Comparison of ENCODE assay signal across 8 cellular contexts in genomic region chr17:21316212-21316886, GRCh38. TPM values are rescaled to one million over a fixed set of nuclear protein-coding genes. Genes with fewer than 3 reads are reported as not detected.
DNase-seq lines count a peak whose midpoint lies in the region; ATAC-seq and TF ChIP-seq lines count a peak whose summit lies in the region.
"Not testable (repeated sequence)": the region's sequence is repeated elsewhere in the genome, so short reads cannot be mapped to it uniquely, and the experiment has no call there.
"Had no signal": no experiment of that assay in that cellular context is flagged by ENCODE, and none has a peak within 500 bp of the region (broad histone marks: within the 10 kb centered on the region; RNA-seq: fewer than 3 reads in every experiment).

No MANE protein-coding gene starts in this region.

- H3K27ac Mint-ChIP-seq in HFFc6 = peak overlapping the region; percentile 65
- H3K27ac Mint-ChIP-seq in activated CD8-positive, alpha-beta T cell treated with anti-CD3 and anti-CD28 coated beads for 36 hours; osteocyte (ENCODE audit: unreplicated experiment): not testable (repeated sequence)

- H3K4me1 ChIP-seq in HUES6 (ENCODE audit: control insufficient read depth, insufficient read depth, low read length) = not testable (repeated sequence)

- H3K9me3 Mint-ChIP-seq in HFFc6; activated CD8-positive, alpha-beta T cell treated with anti-CD3 and anti-CD28 coated beads for 36 hours; osteocyte (ENCODE audit: unreplicated experiment): not testable (repeated sequence)

- H3K4me3 ChIP-seq in HUES6 (ENCODE audit: low read depth, low read length) = peak overlapping the region; percentile 47; the same call in 1 of the 2 replicates
- peak overlapping the region in 39 of 59 donors; percentile 18 to 59 (median 42) for H3K4me3 ChIP-seq in dorsolateral prefrontal cortex

- not testable (repeated sequence) for H3K4me3 Mint-ChIP-seq in HFFc6; activated CD8-positive, alpha-beta T cell treated with anti-CD3 and anti-CD28 coated beads for 36 hours; osteocyte (ENCODE audit: unreplicated experiment)

- H3K9ac ChIP-seq in HUES6 (ENCODE audit: low read length) = not testable (repeated sequence)

- ATAC-seq in GM18868 (IDR thresholded peaks at IDR 0.05; ENCODE audit: unreplicated experiment) = peak; percentile 61
- ATAC-seq in activated CD8-positive, alpha-beta T cell treated with anti-CD3 and anti-CD28 coated beads for 36 hours = peak; percentile 89
- peak; percentile 77 for ATAC-seq in left lobe of liver

- CTCF ChIA-PET in activated CD8-positive, alpha-beta T cell treated with anti-CD3 and anti-CD28 coated beads for 36 hours (lab: Charles Lee) = not testable (repeated sequence)

- peaks cover 23% of the 10 kb centered on the region; the same call in 1 of the 2 replicates for H3K27me3 ChIP-seq in HUES6 (ENCODE audit: control insufficient read depth, insufficient read depth, low read length)
- not testable (repeated sequence) for H3K27me3 ChIP-seq in dorsolateral prefrontal cortex

- H3K27me3 Mint-ChIP-seq in HFFc6 (ENCODE audit: insufficient read depth) = peaks cover 11% of the 10 kb centered on the region
- H3K27me3 Mint-ChIP-seq in activated CD8-positive, alpha-beta T cell treated with anti-CD3 and anti-CD28 coated beads for 36 hours; osteocyte (ENCODE audit: unreplicated experiment): not testable (repeated sequence)

- POLR2A ChIA-PET in activated CD8-positive, alpha-beta T cell treated with anti-CD3 and anti-CD28 coated beads for 36 hours (lab: Charles Lee) = not testable (repeated sequence)

- H3K4me1 Mint-ChIP-seq in HFFc6 (ENCODE audit: low read depth); activated CD8-positive, alpha-beta T cell treated with anti-CD3 and anti-CD28 coated beads for 36 hours (ENCODE audit: low read depth): not testable (repeated sequence)
- H3K4me1 Mint-ChIP-seq in osteocyte (ENCODE audit: unreplicated experiment) = peaks cover 25% of the 10 kb centered on the region

- DNase-seq in HFFc6; activated CD8-positive, alpha-beta T cell treated with anti-CD3 and anti-CD28 coated beads for 36 hours; left lobe of liver (ENCODE audit: low spot score); osteocyte (ENCODE audit: extremely low spot score, unreplicated experiment): not testable (repeated sequence)
- peak in 2 of 10 donors; percentile 26 to 37 for DNase-seq in dorsolateral prefrontal cortex

- H3K27ac ChIP-seq in HUES6 (ENCODE audit: low read depth, low read length); dorsolateral prefrontal cortex: not testable (repeated sequence)

- intact Hi-C loops in activated CD8-positive, alpha-beta T cell treated with anti-CD3 and anti-CD28 coated beads for 36 hours (cut with micrococcal nuclease) = loop anchor here (10.0 kb wide), 1 partner anchor 198 kb away; no protein-coding TSS in a partner anchor
- intact Hi-C loops in dorsolateral prefrontal cortex (cut with DNase I) = loop anchor here (10.0 kb wide), 3 partner anchors 58 to 198 kb away; partner anchors contain the start of gene KCNJ12 (in 1 of the 2)

- not testable (repeated sequence) for H3K9me3 ChIP-seq in HUES6 (ENCODE audit: control insufficient read depth, insufficient read depth, low read depth, low read length)

- peak; percentile 61; the same call in 1 of the 2 replicates for TF ChIP-seq CTCF in HFFc6 (IDR thresholded peaks at IDR 0.05)
- not testable (repeated sequence) for TF ChIP-seq CTCF in activated CD8-positive, alpha-beta T cell treated with anti-CD3 and anti-CD28 coated beads for 36 hours (IDR thresholded peaks at IDR 0.05)
- peak in 21 of 56 donors; percentile 9 to 43 (median 22) for TF ChIP-seq CTCF in dorsolateral prefrontal cortex (IDR thresholded peaks at IDR 0.05 in 54 of 56, conservative IDR thresholded peaks at IDR 0.05 in 2 of 56; ENCODE audit: low read depth in 1 of 56, partially characterized antibody in 56 of 56)
- peak; percentile 28 for TF ChIP-seq CTCF in osteocyte (IDR thresholded peaks at IDR 0.05)

- not testable (repeated sequence) for H3K36me3 Mint-ChIP-seq in HFFc6 (ENCODE audit: low read depth); activated CD8-positive, alpha-beta T cell treated with anti-CD3 and anti-CD28 coated beads for 36 hours (ENCODE audit: low read depth); osteocyte (ENCODE audit: unreplicated experiment)

- H3K36me3 ChIP-seq in HUES6 (ENCODE audit: control insufficient read depth, insufficient read depth, low read length) = not testable (repeated sequence)

RNA-seq across cellular contexts. Expression of gene MAP2K3, which starts 31.8 kb away (rescaled TPM):
- 100 to 1,000 TPM; 177 to 221 (median 184) TPM for total RNA-seq in HFFc6 (2021; fragmentation: NEBNext Ultra II Directional; extraction: Animal tissue kit (Norgen Biotek cat#: 25700))
- 100 to 1,000 TPM; 151 to 153 TPM for total RNA-seq in activated CD8-positive, alpha-beta T cell treated with anti-CD3 and anti-CD28 coated beads for 36 hours
- total RNA-seq in dorsolateral prefrontal cortex (10 to 100 TPM in 119 of 120 experiments, 1 to 10 TPM in 1; 9.6 to 38.2 (median 18.5) TPM), left lobe of liver (71.5 TPM), osteocyte (33.1 and 36.2 TPM in 2 replicates)

RNA-seq across cellular contexts. Expression of gene KCNJ12, which starts 59.8 kb away (rescaled TPM):
- not detected for total RNA-seq in HFFc6 (2021; fragmentation: NEBNext Ultra II Directional; extraction: Animal tissue kit (Norgen Biotek cat#: 25700))
- not detected for total RNA-seq in activated CD8-positive, alpha-beta T cell treated with anti-CD3 and anti-CD28 coated beads for 36 hours
- 10 to 100 TPM in 25 of 120 experiments, 1 to 10 TPM in 95; 1.6 to 14.5 (median 8.6) TPM for total RNA-seq in dorsolateral prefrontal cortex
- 1.7 TPM for total RNA-seq in left lobe of liver
- total RNA-seq in osteocyte = 2.3 and 2.4 TPM in 2 replicates
- total RNA-seq: SJSA1 had no signal
